In genomic region chr16:28924399-28924761, GRCh38 we compare ENCODE assay signal across 8 cellular contexts. TPM values are rescaled to one million over a fixed set of nuclear protein-coding genes. Genes with fewer than 3 reads are reported as not detected.
DNase-seq lines count a peak whose midpoint lies in the region; ATAC-seq and TF ChIP-seq lines count a peak whose summit lies in the region.

No MANE protein-coding gene starts in this region.

- no peaks in the 10 kb centered on the region for H3K4me1 ChIP-seq in prostate gland (replicated peaks)

- H3K27ac ChIP-seq in prostate gland = peak overlapping the region; percentile 96 to 98

- TF ChIP-seq POLR2A in NB4 (IDR thresholded peaks at IDR 0.05; ENCODE audit: extremely low read depth, insufficient read length) (no peak), prostate gland (IDR thresholded peaks at IDR 0.05) (peak; percentile 62), GM18505 (IDR thresholded peaks at IDR 0.05; ENCODE audit: borderline replicate concordance, extremely low read depth, insufficient read depth, insufficient read length) (no peak)

- WGBS in prostate gland = 7% methylated on average over 15 of the region's 15 CpGs

- no peaks in the 10 kb centered on the region for H3K9me3 ChIP-seq in prostate gland

- intact Hi-C loops in prostate gland (cut with DNase I) = loop anchor here (5.0 kb wide), 1 partner anchor 42 kb away; no protein-coding TSS in a partner anchor

- H3K27me3 ChIP-seq in prostate gland (replicated peaks; ENCODE audit: insufficient read depth) = no peaks in the 10 kb centered on the region

- H3K4me3 ChIP-seq in NB4 (ENCODE audit: low read depth, low read length) (peak overlapping the region; percentile 67), epithelial cell of esophagus (ENCODE audit: low read length) (peak overlapping the region; percentile 67), prostate gland (peak overlapping the region; percentile 61 to 77)

- ATAC-seq in GM18505 (IDR thresholded peaks at IDR 0.05; ENCODE audit: unreplicated experiment) = no peak

- peak; percentile 34 for TF ChIP-seq CTCF in GM12873 (IDR thresholded peaks at IDR 0.05; ENCODE audit: insufficient read depth, low read depth, low read length, missing control alignments)
- TF ChIP-seq CTCF in NB4 (IDR thresholded peaks at IDR 0.05; ENCODE audit: low read depth, low read length) = no peak
- TF ChIP-seq CTCF in epithelial cell of esophagus (IDR thresholded peaks at IDR 0.05; ENCODE audit: insufficient read depth, low read depth, low read length, missing control alignments) = peak; percentile 57
- TF ChIP-seq CTCF in prostate gland (IDR thresholded peaks at IDR 0.05) = peak in 2 of 4 experiments; percentile 58 to 64

- no peak for DNase-seq in NB4 (ENCODE audit: low read depth)
- DNase-seq in epithelial cell of esophagus (ENCODE audit: low read depth) = no peak
- DNase-seq in prostate gland (ENCODE audit: low spot score) = no peak
- DNase-seq in NOMO-1 (lab: John Stamatoyannopoulos, UW; ENCODE audit: unreplicated experiment in 2 of 2) = no peak
- no peak for DNase-seq in dedifferentiated amniotic fluid mesenchymal stem cell (ENCODE audit: extremely low spot score)
- DNase-seq in NCI-H2196 (lab: John Stamatoyannopoulos, UW; ENCODE audit: unreplicated experiment) = no peak

- H3K36me3 ChIP-seq in prostate gland = peaks cover 0 to under 1% of the 10 kb centered on the region in 2 donors

RNA-seq across cellular contexts. Expression of gene RABEP2, which starts 0.7 kb away (rescaled TPM):
- 100 to 1,000 TPM; 128 to 139 TPM for total RNA-seq in prostate gland

RNA-seq across cellular contexts. Expression of gene CD19, which starts 7.4 kb away (rescaled TPM):
- under 1 TPM; 0.46 to 0.51 TPM for total RNA-seq in prostate gland

RNA-seq across cellular contexts. Expression of gene NFATC2IP, which starts 26.4 kb away (rescaled TPM):
- total RNA-seq in prostate gland = 10 to 100 TPM; 18.8 to 47.3 TPM

RNA-seq across cellular contexts. Expression of gene ATP2A1, which starts 46.1 kb away (rescaled TPM):
- 1 to 10 TPM; 1.5 to 3.1 TPM for total RNA-seq in prostate gland

RNA-seq across cellular contexts. Expression of gene SPNS1, which starts 50.2 kb away (rescaled TPM):
- 10 to 100 TPM; 14.8 to 57.4 TPM for total RNA-seq in prostate gland
